In the genomic region with DNA sequence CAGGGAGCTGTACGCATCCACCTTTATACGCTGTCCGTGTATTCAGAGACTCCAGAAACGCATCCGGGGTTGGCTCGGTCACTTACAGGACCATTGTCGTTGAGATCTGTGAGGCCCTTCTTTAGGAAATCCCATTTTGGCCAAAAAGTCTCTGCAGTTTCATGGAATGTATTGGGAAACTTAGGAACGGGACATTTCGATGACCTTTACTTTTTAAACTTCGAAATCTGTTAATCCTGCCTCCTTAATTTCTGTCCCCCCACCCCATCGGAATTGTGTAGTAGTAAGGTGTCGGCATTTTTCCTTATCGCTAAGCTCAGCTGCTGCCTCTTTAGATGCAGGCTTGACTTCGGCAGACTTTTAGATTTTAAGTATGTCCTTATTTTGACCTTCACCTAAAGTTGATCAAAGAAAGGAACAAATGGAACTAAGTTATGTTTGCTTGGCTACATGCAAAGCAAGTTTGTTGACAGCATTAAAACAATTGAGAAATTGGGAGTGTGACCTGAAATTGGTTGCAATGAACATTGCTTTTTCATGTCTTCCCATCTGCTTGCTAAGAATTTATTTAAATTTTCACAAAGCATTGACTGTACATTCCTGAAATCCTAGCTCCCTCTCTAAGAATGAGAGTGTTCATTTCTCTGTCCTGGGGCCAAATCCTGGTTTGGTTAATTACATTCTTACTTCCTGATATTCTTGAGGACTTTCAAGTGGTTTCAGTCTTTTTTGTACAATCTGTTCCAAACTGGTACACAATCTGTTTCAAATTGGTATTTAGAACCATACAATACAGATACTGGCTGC, we compare ENCODE assay signal across 8 cellular contexts. TPM values are rescaled to one million over a fixed set of nuclear protein-coding genes. Genes with fewer than 3 reads are reported as not detected.
DNase-seq lines count a peak whose midpoint lies in the region; ATAC-seq and TF ChIP-seq lines count a peak whose summit lies in the region.

No MANE protein-coding gene starts in this region.

- H3K27ac ChIP-seq in adrenal gland (peak overlapping the region; percentile 68 to 94 (median 77)), thoracic aorta (peak overlapping the region; percentile 78 to 94)

- peak overlapping the region; percentile 88 for H3K27ac Mint-ChIP-seq in activated naive CD4-positive, alpha-beta T cell treated with anti-CD3 and anti-CD28 coated beads, Interleukin-2, amount 50 U/mL, for 24 hours

- H3K9me3 ChIP-seq in adrenal gland (replicated peaks in 1 of 3) (no peaks in the 10 kb centered on the region), thoracic aorta (no peaks in the 10 kb centered on the region)

- WGBS in adrenal gland, 4 donors: 2 to 9% (median 8%) methylated on average over 14 of the region's 14 CpGs

- H3K9me3 Mint-ChIP-seq in activated naive CD4-positive, alpha-beta T cell treated with anti-CD3 and anti-CD28 coated beads, Interleukin-2, amount 50 U/mL, for 24 hours: peaks cover 6% of the 10 kb centered on the region

- H3K36me3 Mint-ChIP-seq in activated naive CD4-positive, alpha-beta T cell treated with anti-CD3 and anti-CD28 coated beads, Interleukin-2, amount 50 U/mL, for 24 hours: peaks cover 2% of the 10 kb centered on the region

- H3K27me3 Mint-ChIP-seq in activated naive CD4-positive, alpha-beta T cell treated with anti-CD3 and anti-CD28 coated beads, Interleukin-2, amount 50 U/mL, for 24 hours: peaks cover 7% of the 10 kb centered on the region

- TF ChIP-seq CTCF in adrenal gland (IDR thresholded peaks at IDR 0.05) (no peak), thoracic aorta (IDR thresholded peaks at IDR 0.05) (no peak)

- intact Hi-C loops in adrenal gland (cut with DNase I): no loop called here

- H3K4me3 Mint-ChIP-seq in activated naive CD4-positive, alpha-beta T cell treated with anti-CD3 and anti-CD28 coated beads, Interleukin-2, amount 50 U/mL, for 24 hours: peak overlapping the region; percentile 89

- no peak for TF ChIP-seq POLR2A in adrenal gland (IDR thresholded peaks at IDR 0.05)

- DNase-seq in activated naive CD4-positive, alpha-beta T cell treated with Interleukin-2 at 50 U/mL for 16 hours: no peak
- DNase-seq in adrenal gland: no peak
- peak; percentile 21 for DNase-seq in iris pigment epithelial cell (ENCODE audit: low read depth)
- no peak for DNase-seq in thoracic aorta (ENCODE audit: low spot score)
- no peak for DNase-seq in stimulated activated CD4-positive, alpha-beta T cell treated with anti-CD3 and anti-CD28 coated beads, Interleukin-4, amount 100 ng/mL, for 4 hours

- peaks cover 55% of the 10 kb centered on the region for H3K4me1 Mint-ChIP-seq in activated naive CD4-positive, alpha-beta T cell treated with anti-CD3 and anti-CD28 coated beads, Interleukin-2, amount 50 U/mL, for 24 hours

- H3K27me3 ChIP-seq in adrenal gland (no peaks in the 10 kb centered on the region), thoracic aorta (replicated peaks; ENCODE audit: insufficient read depth) (no peaks in the 10 kb centered on the region)

- no peak for ATAC-seq in thoracic aorta (ENCODE audit: insufficient number of reproducible peaks, low FRiP score, low read depth)
- no peak for ATAC-seq in GM18907 (IDR thresholded peaks at IDR 0.05; ENCODE audit: unreplicated experiment)
- no peak for ATAC-seq in HG03108 (IDR thresholded peaks at IDR 0.05; ENCODE audit: unreplicated experiment)

- H3K36me3 ChIP-seq in adrenal gland (replicated peaks in 1 of 2): no peaks in the 10 kb centered on the region
- H3K36me3 ChIP-seq in thoracic aorta: no peaks in the 10 kb centered on the region

- H3K4me1 ChIP-seq in adrenal gland (replicated peaks in 1 of 2) (peaks cover 3 to 13% of the 10 kb centered on the region in 2 donors), thoracic aorta (ENCODE audit: control insufficient read depth in 1 of 2, low read depth in 2 of 2) (peaks cover 8 to 37% of the 10 kb centered on the region in 2 donors)

- H3K4me3 ChIP-seq in adrenal gland (peak overlapping the region in 3 of 4 donors; percentile 19 to 96 (median 38)), thoracic aorta (peak overlapping the region; percentile 75)

RNA-seq across cellular contexts. Expression of a gene that starts 0.9 kb away (rescaled TPM):
- 10 to 100 TPM; 24.6 to 72.5 (median 34.7) TPM for total RNA-seq in adrenal gland
- 10 to 100 TPM in 1 of 3 donors, 1 to 10 TPM in 2; 4.2 to 11.9 (median 6.3) TPM for polyA plus RNA-seq in adrenal gland
- 10 to 100 TPM; 44.8 to 86.8 TPM for total RNA-seq in thoracic aorta
